In the genomic region with DNA sequence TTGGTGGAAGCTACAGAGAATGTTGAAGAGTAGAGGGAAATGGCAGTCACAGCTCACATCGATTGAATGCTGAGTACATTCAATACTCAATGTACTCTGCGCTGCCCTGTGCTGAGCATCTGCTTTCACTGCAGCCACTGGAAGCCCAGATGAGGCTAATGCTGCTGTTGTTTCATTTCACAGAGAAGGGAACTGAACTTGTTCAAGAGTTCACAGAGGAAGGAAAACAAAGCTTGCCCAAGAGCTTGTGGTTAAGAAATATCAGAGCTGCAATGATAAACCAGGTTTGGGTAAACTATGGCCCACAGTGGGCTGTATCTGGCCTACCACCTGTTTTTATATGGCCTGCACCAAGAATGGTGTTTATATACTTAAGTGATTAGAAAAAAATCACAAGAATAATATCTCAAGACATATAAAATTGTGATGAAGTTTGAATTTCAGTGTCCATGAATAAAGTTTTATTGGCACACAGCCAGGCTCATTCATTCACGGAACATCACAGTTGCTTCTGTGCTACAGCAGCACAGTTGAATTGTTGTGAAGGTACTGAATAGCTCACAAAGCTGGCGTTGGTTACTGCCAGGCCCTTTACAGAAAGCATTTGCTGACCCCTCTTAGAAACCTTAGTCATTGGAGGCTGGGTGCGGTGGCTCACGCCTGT, we compare ENCODE assay signal across 21 cellular contexts.
DNase-seq lines count a peak whose midpoint lies in the region; ATAC-seq and TF ChIP-seq lines count a peak whose summit lies in the region.
"Had no signal": no experiment of that assay in that cellular context is flagged by ENCODE, and none has a peak within 500 bp of the region (broad histone marks: within the 10 kb centered on the region; RNA-seq: fewer than 3 reads in every experiment).

No MANE protein-coding gene starts in this region.

- H3K27ac Mint-ChIP-seq in natural killer cell, result peak overlapping the region in 1 of 2 donors; percentile 8
- no peak overlapping the region for H3K27ac Mint-ChIP-seq in natural killer cell treated with Interleukin-12 subunit alpha and Interleukin-12 subunit beta and Interleukin-15 and Interleukin-18, amount 100 ng/mL, for 72 hours
- H3K27ac Mint-ChIP-seq in naive thymus-derived CD8-positive, alpha-beta T cell, result no peak overlapping the region
- H3K27ac Mint-ChIP-seq: activated CD8-positive, alpha-beta T cell treated with anti-CD3 and anti-CD28 coated beads for 36 hours; activated T-cell treated with anti-CD3 and anti-CD28 coated beads, Interleukin-2, amount 50 U/mL, for 72 hours; IgD-negative memory B cell had no signal

- POLR2A ChIA-PET in naive thymus-derived CD8-positive, alpha-beta T cell (lab: Charles Lee), result no interaction called here

- DNase-seq in natural killer cell, result no peak
- no peak for DNase-seq in natural killer cell treated with Interleukin-12 subunit alpha and Interleukin-12 subunit beta and Interleukin-15 and Interleukin-18, amount 100 ng/mL, for 72 hours (ENCODE audit: low spot score)
- peak; percentile 6 for DNase-seq in adipocyte (ENCODE audit: low read depth)
- no peak for DNase-seq in left lobe of liver (ENCODE audit: low spot score)
- no peak for DNase-seq in HK-2 (ENCODE audit: unreplicated experiment)
- no peak for DNase-seq in naive thymus-derived CD8-positive, alpha-beta T cell
- DNase-seq in ecto neural progenitor cell (ENCODE audit: low spot score), result no peak
- DNase-seq: activated CD8-positive, alpha-beta T cell treated with anti-CD3 and anti-CD28 coated beads for 36 hours; activated T-cell treated with anti-CD3 and anti-CD28 coated beads, Interleukin-2, amount 50 U/mL, for 72 hours; adrenal gland; CD4-positive, CD25-positive, alpha-beta regulatory T cell; central memory CD4-positive, alpha-beta T cell; effector CD8-positive, alpha-beta T cell; esophagus squamous epithelium; NCI-H1092 treated with DMSO at 0.1 percent for 48 hours; stimulated activated naive CD4-positive, alpha-beta T cell; trophoblast cell; WERI-Rb-1 had no signal

- peak in 2 of 3 donors; percentile 46 to 48 for ATAC-seq in natural killer cell
- ATAC-seq in natural killer cell treated with Interleukin-12 subunit alpha and Interleukin-12 subunit beta and Interleukin-15 and Interleukin-18, amount 100 ng/mL, for 72 hours, result no peak
- peak; percentile 55 for ATAC-seq in left lobe of liver
- ATAC-seq in naive thymus-derived CD8-positive, alpha-beta T cell, result no peak
- ATAC-seq in GM21723 (IDR thresholded peaks at IDR 0.05; ENCODE audit: unreplicated experiment), result no peak
- ATAC-seq: activated CD8-positive, alpha-beta T cell treated with anti-CD3 and anti-CD28 coated beads for 36 hours; activated T-cell treated with anti-CD3 and anti-CD28 coated beads, Interleukin-2, amount 50 U/mL, for 72 hours had no signal

- no peaks in the 10 kb centered on the region for H3K9me3 Mint-ChIP-seq in natural killer cell
- H3K9me3 Mint-ChIP-seq in natural killer cell treated with Interleukin-12 subunit alpha and Interleukin-12 subunit beta and Interleukin-15 and Interleukin-18, amount 100 ng/mL, for 72 hours, result no peaks in the 10 kb centered on the region
- no peaks in the 10 kb centered on the region for H3K9me3 Mint-ChIP-seq in naive thymus-derived CD8-positive, alpha-beta T cell
- H3K9me3 Mint-ChIP-seq: activated CD8-positive, alpha-beta T cell treated with anti-CD3 and anti-CD28 coated beads for 36 hours; activated T-cell treated with anti-CD3 and anti-CD28 coated beads, Interleukin-2, amount 50 U/mL, for 72 hours; IgD-negative memory B cell had no signal

- H3K4me1 Mint-ChIP-seq in natural killer cell, result peaks cover 6 to 12% of the 10 kb centered on the region in 2 donors
- H3K4me1 Mint-ChIP-seq in natural killer cell treated with Interleukin-12 subunit alpha and Interleukin-12 subunit beta and Interleukin-15 and Interleukin-18, amount 100 ng/mL, for 72 hours (ENCODE audit: low read depth in 2 of 2), result peaks cover 5 to 7% of the 10 kb centered on the region in 2 donors
- peaks cover 0 to 2% (median 0%) of the 10 kb centered on the region in 4 donors for H3K4me1 Mint-ChIP-seq in naive thymus-derived CD8-positive, alpha-beta T cell
- H3K4me1 Mint-ChIP-seq: CD4-positive, CD25-positive, alpha-beta regulatory T cell; IgD-negative memory B cell had no signal

- H3K9ac ChIP-seq in adipocyte (ENCODE audit: low read length), result no peak overlapping the region

- intact Hi-C loops in natural killer cell (cut with micrococcal nuclease), result no loop called here

- no peaks in the 10 kb centered on the region for H3K4me1 ChIP-seq in adipocyte (ENCODE audit: control insufficient read depth, insufficient read depth, low read length)
- H3K4me1 ChIP-seq: adrenal gland, esophagus squamous epithelium, prostate gland had no signal

- H3K27me3 Mint-ChIP-seq in natural killer cell (ENCODE audit: low read depth in 2 of 2), result peaks cover 3 to 11% of the 10 kb centered on the region in 2 donors
- H3K27me3 Mint-ChIP-seq in natural killer cell treated with Interleukin-12 subunit alpha and Interleukin-12 subunit beta and Interleukin-15 and Interleukin-18, amount 100 ng/mL, for 72 hours, result peaks cover 0 to 6% of the 10 kb centered on the region in 2 donors
- H3K27me3 Mint-ChIP-seq in naive thymus-derived CD8-positive, alpha-beta T cell, result peaks cover 0 to 30% (median 5%) of the 10 kb centered on the region in 5 donors
- H3K27me3 Mint-ChIP-seq: IgD-negative memory B cell had no signal

- H3K36me3 Mint-ChIP-seq in natural killer cell, result no peaks in the 10 kb centered on the region
- no peaks in the 10 kb centered on the region for H3K36me3 Mint-ChIP-seq in natural killer cell treated with Interleukin-12 subunit alpha and Interleukin-12 subunit beta and Interleukin-15 and Interleukin-18, amount 100 ng/mL, for 72 hours
- H3K36me3 Mint-ChIP-seq in naive thymus-derived CD8-positive, alpha-beta T cell, result no peaks in the 10 kb centered on the region
- H3K36me3 Mint-ChIP-seq: CD4-positive, CD25-positive, alpha-beta regulatory T cell; IgD-negative memory B cell had no signal

- no peak overlapping the region for H3K4me3 Mint-ChIP-seq in natural killer cell
- H3K4me3 Mint-ChIP-seq in natural killer cell treated with Interleukin-12 subunit alpha and Interleukin-12 subunit beta and Interleukin-15 and Interleukin-18, amount 100 ng/mL, for 72 hours, result no peak overlapping the region
- no peak overlapping the region for H3K4me3 Mint-ChIP-seq in naive thymus-derived CD8-positive, alpha-beta T cell
- H3K4me3 Mint-ChIP-seq: activated CD8-positive, alpha-beta T cell treated with anti-CD3 and anti-CD28 coated beads for 36 hours; activated T-cell treated with anti-CD3 and anti-CD28 coated beads, Interleukin-2, amount 50 U/mL, for 72 hours; CD4-positive, CD25-positive, alpha-beta regulatory T cell; IgD-negative memory B cell had no signal

- no peaks in the 10 kb centered on the region for H3K27me3 ChIP-seq in adipocyte (replicated peaks; ENCODE audit: control insufficient read depth, insufficient read depth, low read length)
- H3K27me3 ChIP-seq: adrenal gland, esophagus squamous epithelium had no signal

- H3K4me3 ChIP-seq in adipocyte (ENCODE audit: low read length), result no peak overlapping the region
- H3K4me3 ChIP-seq: adrenal gland, esophagus squamous epithelium, prostate gland had no signal

- no peaks in the 10 kb centered on the region for H3K36me3 ChIP-seq in adipocyte (ENCODE audit: control insufficient read depth, insufficient read depth, low read length, severe bottlenecking)
- H3K36me3 ChIP-seq: adrenal gland, esophagus squamous epithelium, prostate gland, WERI-Rb-1 had no signal

- no peak for TF ChIP-seq CTCF in natural killer cell (IDR thresholded peaks at IDR 0.05)

- no peaks in the 10 kb centered on the region for H3K9me3 ChIP-seq in adipocyte (ENCODE audit: control insufficient read depth, low read length)
- H3K9me3 ChIP-seq: adrenal gland, esophagus squamous epithelium, prostate gland had no signal

Comparison
In these comparisons a context has a peak if more than half of its experiments do, and no peak if none do; other contexts are left out.
1. ATAC-seq: peak in natural killer cell (2 of 3) and left lobe of liver (single experiment); none in natural killer cell treated with Interleukin-12 subunit alpha and Interleukin-12 subunit beta and Interleukin-15 and Interleukin-18, amount 100 ng/mL, for 72 hours (0 of 2), naive thymus-derived CD8-positive, alpha-beta T cell (0 of 2) and GM21723 (single experiment).